Comparison of ENCODE assay signal across 8 cellular contexts in genomic region chr12:94875525-94875924, GRCh38.
DNase-seq lines count a peak whose midpoint lies in the region; ATAC-seq, FAIRE-seq and TF ChIP-seq lines count a peak whose summit lies in the region.

No MANE protein-coding gene starts in this region.

- H3K27me3 Mint-ChIP-seq in HFFc6 (ENCODE audit: insufficient read depth), result peaks cover 34% of the 10 kb centered on the region

- H3K27ac Mint-ChIP-seq in HFFc6, result no peak overlapping the region

- DNase-seq in GM10248 (ENCODE audit: extremely low spot score), result peak; percentile 71
- DNase-seq in HT-29 (ENCODE audit: low spot score), result peak; percentile 21
- DNase-seq in RKO (ENCODE audit: low spot score), result peak; percentile 48
- DNase-seq in germinal center (ENCODE audit: low spot score), result peak; percentile 53
- peak; percentile 8 for DNase-seq in urothelium cell line (ENCODE audit: low spot score)
- no peak for DNase-seq in amygdala (lab: John Stamatoyannopoulos, UW)
- no peak for DNase-seq in HFFc6

- H3K4me3 Mint-ChIP-seq in HFFc6, result no peak overlapping the region

- H3K9me3 Mint-ChIP-seq in HFFc6, result no peaks in the 10 kb centered on the region

- POLR2A ChIA-PET in GM10248 (lab: Yijun Ruan, JAX), result interaction anchor here (0.5 to 0.6 kb wide), 2 partner anchors 719 to 724 kb away, joined by 3 read pairs; no protein-coding TSS in a partner anchor

- ATAC-seq in GM21360 (IDR thresholded peaks at IDR 0.05; ENCODE audit: unreplicated experiment), result peak; percentile 40

- CTCF ChIA-PET in GM10248 (lab: Yijun Ruan, JAX), result interaction anchor here (0.6 to 3.1 kb wide), 51 partner anchors 8 to 749 kb away, joined by 3 to 18 read pairs (median 3); partner anchors contain the start of gene NR2C1

- no peaks in the 10 kb centered on the region for H3K36me3 Mint-ChIP-seq in HFFc6 (ENCODE audit: low read depth)

- no peak for FAIRE-seq in urothelium cell line (lab: Jason Lieb, UNC)

- no peaks in the 10 kb centered on the region for H3K4me1 Mint-ChIP-seq in HFFc6 (ENCODE audit: low read depth)

- TF ChIP-seq CTCF in GM10248 (IDR thresholded peaks at IDR 0.05; ENCODE audit: control extremely low read depth, extremely low read depth, low read depth, missing control alignments) (peak; percentile 68), HFFc6 (IDR thresholded peaks at IDR 0.05) (no peak; the same call in 1 of the 2 replicates)

Comparison
In these comparisons a context has a peak if more than half of its experiments do, and no peak if none do; other contexts are left out.
1. DNase-seq: peak in GM10248 (single experiment), HT-29 (single experiment), RKO (single experiment), germinal center (single experiment) and urothelium cell line (single experiment); none in amygdala (0 of 56) and HFFc6 (single experiment).